24 cellular contexts compared by ENCODE assay signal in the genomic region with DNA sequence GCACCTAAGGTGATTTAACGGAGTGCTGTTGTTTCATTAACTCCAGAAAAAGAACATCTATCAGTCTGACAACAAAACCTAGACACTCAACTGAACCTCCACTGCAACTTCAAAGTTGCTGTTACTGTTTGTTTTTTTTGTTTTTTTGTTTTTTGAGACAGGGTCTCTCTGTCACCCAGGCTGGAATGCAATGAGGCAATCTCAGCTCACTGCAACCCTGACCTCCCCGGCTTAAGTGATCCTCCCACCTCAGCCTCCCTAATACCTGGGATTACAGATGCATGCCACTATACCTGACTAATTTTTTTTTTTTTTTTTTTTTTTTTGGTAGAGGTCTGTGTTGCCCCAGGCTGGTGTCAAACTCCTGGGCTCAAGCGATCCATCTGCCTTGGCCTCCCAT.
A peak's percentile ranks its signal among the peaks of the same experiment; 100 is the strongest.
DNase-seq lines count a peak whose midpoint lies in the region; ATAC-seq and TF ChIP-seq lines count a peak whose summit lies in the region.
"Had no signal": no experiment of that assay in that cellular context is flagged by ENCODE, and none has a peak within 500 bp of the region (broad histone marks: within the 10 kb centered on the region; RNA-seq: fewer than 3 reads in every experiment).

No MANE protein-coding gene starts in this region.

- H3K4me1 ChIP-seq in left ventricle myocardium inferior (peaks cover 41% of the 10 kb centered on the region), ascending aorta (peaks cover 0 to 18% of the 10 kb centered on the region in 2 donors), upper lobe of right lung (peaks cover 15% of the 10 kb centered on the region)

- in situ Hi-C loops in GM13977 (cut with MboI; ENCODE audit: low pct_unique_long_range_greater_than_20kb, low sequenced_read_pairs, unreplicated experiment), result no loop called here

- TF ChIP-seq CTCF in left ventricle myocardium inferior (IDR thresholded peaks at IDR 0.05; ENCODE audit: borderline replicate concordance) (no peak), ascending aorta (IDR thresholded peaks at IDR 0.05) (no peak), nephron (IDR thresholded peaks at IDR 0.05; ENCODE audit: unreplicated experiment in 3 of 3) (no peak), upper lobe of right lung (IDR thresholded peaks at IDR 0.05) (no peak), GM13977 (IDR thresholded peaks at IDR 0.05; ENCODE audit: extremely low read depth, insufficient read depth, missing control alignments) (no peak)

- H3K27me3 ChIP-seq in left ventricle myocardium inferior (ENCODE audit: low read depth) (no peaks in the 10 kb centered on the region), ascending aorta (no peaks in the 10 kb centered on the region), upper lobe of right lung (no peaks in the 10 kb centered on the region)
- H3K27me3 ChIP-seq: BE2C, spleen, testis, vagina had no signal

- peak overlapping the region; percentile 57 for H3K27ac ChIP-seq in left ventricle myocardium inferior (replicated peaks)
- H3K27ac ChIP-seq in ascending aorta, result peak overlapping the region; percentile 46 to 48
- H3K27ac ChIP-seq in upper lobe of right lung, result no peak overlapping the region
- H3K27ac ChIP-seq: vagina had no signal

- ATAC-seq in left cardiac atrium (no peak), upper lobe of right lung (no peak), HG03025 (IDR thresholded peaks at IDR 0.05; ENCODE audit: low FRiP score, unreplicated experiment) (no peak), GM19463 (IDR thresholded peaks at IDR 0.05; ENCODE audit: unreplicated experiment) (no peak)

- peaks cover 78% of the 10 kb centered on the region for H3K36me3 Mint-ChIP-seq in nephron (ENCODE audit: low read depth)

- H3K9me3 ChIP-seq in left ventricle myocardium inferior (replicated peaks), result no peaks in the 10 kb centered on the region
- no peaks in the 10 kb centered on the region for H3K9me3 ChIP-seq in ascending aorta
- no peaks in the 10 kb centered on the region for H3K9me3 ChIP-seq in upper lobe of right lung
- H3K9me3 ChIP-seq: BE2C, spleen, testis, vagina had no signal

- intact Hi-C loops in left ventricle myocardium inferior (cut with micrococcal nuclease), result no loop called here
- intact Hi-C loops in left cardiac atrium (cut with DNase I), result no loop called here
- intact Hi-C loops in ascending aorta (cut with DNase I), result no loop called here
- intact Hi-C loops in upper lobe of right lung (cut with DNase I), result no loop called here

- H3K36me3 ChIP-seq in left ventricle myocardium inferior (peaks cover 27% of the 10 kb centered on the region), ascending aorta (peaks cover 21 to 37% of the 10 kb centered on the region in 2 donors), upper lobe of right lung (peaks cover 52% of the 10 kb centered on the region)

- H3K4me3 ChIP-seq in left ventricle myocardium inferior (no peak overlapping the region), ascending aorta (no peak overlapping the region), upper lobe of right lung (no peak overlapping the region)
- H3K4me3 ChIP-seq: spleen, testis, vagina had no signal

- H3K4me1 Mint-ChIP-seq in nephron, result peaks cover 47% of the 10 kb centered on the region

- no peak overlapping the region for H3K4me3 Mint-ChIP-seq in nephron
- H3K4me3 Mint-ChIP-seq: activated CD4-positive, alpha-beta memory T cell treated with anti-CD3 and anti-CD28 coated beads, Interleukin-2, amount 10 ng/mL, durations not matched to agents 7 days and 5 days; neural crest cell had no signal

- peak overlapping the region; percentile 7 to 76 (median 68) for H3K27ac Mint-ChIP-seq in nephron
- H3K27ac Mint-ChIP-seq: activated CD4-positive, alpha-beta memory T cell treated with anti-CD3 and anti-CD28 coated beads, Interleukin-2, amount 10 ng/mL, durations not matched to agents 7 days and 5 days had no signal

- no peaks in the 10 kb centered on the region for H3K27me3 Mint-ChIP-seq in nephron (ENCODE audit: low read depth)
- H3K27me3 Mint-ChIP-seq: activated CD4-positive, alpha-beta memory T cell treated with anti-CD3 and anti-CD28 coated beads, Interleukin-2, amount 10 ng/mL, durations not matched to agents 7 days and 5 days had no signal

- H3K9me3 Mint-ChIP-seq in nephron, result no peaks in the 10 kb centered on the region
- H3K9me3 Mint-ChIP-seq: activated CD4-positive, alpha-beta memory T cell treated with anti-CD3 and anti-CD28 coated beads, Interleukin-2, amount 10 ng/mL, durations not matched to agents 7 days and 5 days; neural crest cell had no signal

- no peak for DNase-seq in left ventricle myocardium inferior
- no peak for DNase-seq in left cardiac atrium
- no peak for DNase-seq in ascending aorta (ENCODE audit: low spot score in 2 of 2)
- no peak for DNase-seq in upper lobe of right lung
- DNase-seq in GM13977 (ENCODE audit: low spot score), result no peak
- DNase-seq: activated CD4-positive, alpha-beta memory T cell treated with anti-CD3 and anti-CD28 coated beads, Interleukin-2, amount 10 ng/mL, durations not matched to agents 7 days and 5 days; activated CD4-positive, alpha-beta T cell treated with anti-CD3 and anti-CD28 coated beads for 1 hour; activated effector memory CD4-positive, alpha-beta T cell treated with Interleukin-2 at 50 U/mL for 16 hours; DND-41; GOT3; islet precursor cell; Karpas-422; NCI-H1436 treated with DMSO at 0.1 percent for 48 hours; NCI-H446; right cardiac atrium; spleen; stimulated activated CD4-positive, alpha-beta T cell treated with anti-CD3 and anti-CD28 coated beads, Interleukin-4, amount 100 ng/mL, for 1 hour; testis had no signal
